17 cellular contexts compared by ENCODE assay signal in the genomic region with DNA sequence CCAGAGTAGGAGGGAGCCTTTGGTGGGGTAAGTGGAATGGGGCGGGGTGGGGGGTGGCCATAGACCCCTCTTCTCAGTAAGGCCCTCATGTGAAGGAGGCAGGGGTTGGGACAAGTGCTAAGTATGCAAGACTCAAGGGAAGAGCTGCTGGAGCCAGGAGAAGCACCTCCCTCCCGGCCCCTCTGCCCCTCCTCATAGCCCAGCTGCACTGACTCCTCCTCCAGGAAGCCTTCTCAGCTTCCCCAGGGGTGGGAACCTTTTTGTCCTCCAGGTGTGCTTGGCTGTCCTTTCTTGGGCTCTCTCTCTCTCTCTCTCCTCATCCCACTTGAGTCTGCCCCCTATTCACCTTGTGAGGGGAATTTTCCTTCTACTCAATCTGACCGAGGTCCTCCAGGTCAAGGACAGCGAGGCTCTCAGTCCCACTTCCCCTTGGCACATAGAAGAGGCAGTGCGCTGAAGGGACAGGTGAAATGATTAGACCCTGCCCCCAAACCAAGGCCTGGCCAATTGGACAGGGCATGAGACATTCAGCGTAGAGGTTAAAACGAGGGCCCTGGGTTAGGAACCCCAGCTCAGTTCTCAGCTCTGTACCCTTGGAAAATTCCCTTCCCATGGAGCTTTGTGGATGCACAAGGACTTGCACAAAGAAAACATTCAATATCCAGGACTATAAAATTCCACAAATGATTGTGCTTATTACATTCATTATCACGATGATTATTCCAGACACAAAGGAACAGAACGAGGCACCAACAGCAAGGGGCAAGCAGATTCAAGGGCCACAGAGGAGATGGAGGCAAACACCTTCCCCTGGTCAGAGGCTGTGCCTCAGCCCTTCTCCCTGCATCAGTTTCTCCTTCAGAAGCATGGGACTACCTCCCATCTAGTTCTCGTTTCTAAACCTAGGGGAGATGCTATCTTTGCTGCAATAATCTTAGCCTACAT. TPM values are rescaled to one million over a fixed set of nuclear protein-coding genes. Genes with fewer than 3 reads are reported as not detected.
DNase-seq lines count a peak whose midpoint lies in the region; ATAC-seq and TF ChIP-seq lines count a peak whose summit lies in the region.
"Had no signal": no experiment of that assay in that cellular context is flagged by ENCODE, and none has a peak within 500 bp of the region (broad histone marks: within the 10 kb centered on the region; RNA-seq: fewer than 3 reads in every experiment).

No MANE protein-coding gene starts in this region.

- H3K27me3 ChIP-seq in HUES6 (ENCODE audit: control insufficient read depth, insufficient read depth, low read length) (no peaks in the 10 kb centered on the region), duodenal mucosa (ENCODE audit: control insufficient read depth in 1 of 2, insufficient read depth in 2 of 2, low read length in 2 of 2) (no peaks in the 10 kb centered on the region), lower lobe of right lung (ENCODE audit: low read depth) (no peaks in the 10 kb centered on the region), stomach smooth muscle (ENCODE audit: control insufficient read depth in 1 of 2, insufficient read depth in 2 of 2, low read length in 2 of 2) (no peaks in the 10 kb centered on the region)
- H3K27me3 ChIP-seq: BLaER1, body of pancreas, neutrophil had no signal

- H3K9ac ChIP-seq in HUES6 (ENCODE audit: low read length) (peak overlapping the region; percentile 87), duodenal mucosa (ENCODE audit: low read depth in 1 of 2, low read length in 2 of 2) (no peak overlapping the region), stomach smooth muscle (ENCODE audit: low read length in 2 of 2) (peak overlapping the region; percentile 36 to 39)
- H3K9ac ChIP-seq: BLaER1 had no signal

- in situ Hi-C loops in GM13976 (cut with MboI; ENCODE audit: low sequenced_read_pairs, unreplicated experiment), result no loop called here

- H3K27ac ChIP-seq in HUES6 (ENCODE audit: low read depth, low read length) (peak overlapping the region; percentile 78; the same call in 1 of the 2 replicates), duodenal mucosa (ENCODE audit: low read depth, low read length) (peak overlapping the region; percentile 72), lower lobe of right lung (peak overlapping the region; percentile 84), stomach smooth muscle (ENCODE audit: low read length) (peak overlapping the region; percentile 100)
- H3K27ac ChIP-seq: BLaER1, epithelial cell of prostate, neutrophil had no signal

- DNase-seq in lower lobe of right lung (no peak), SKM-1 (lab: John Stamatoyannopoulos, UW; ENCODE audit: unreplicated experiment) (no peak), NCI-H69 (lab: John Stamatoyannopoulos, UW) (no peak), GM13976 (ENCODE audit: low spot score) (no peak)
- DNase-seq: activated CD4-positive, CD25-positive, alpha-beta regulatory T cell; activated T-cell treated with anti-CD3 and anti-CD28 coated beads, Interleukin-2, amount 50 U/mL, for 48 hours; body of pancreas; Kasumi-1; NCI-H187 had no signal

- no peak for ATAC-seq in lower lobe of right lung
- no peak for ATAC-seq in HG02938 (IDR thresholded peaks at IDR 0.05; ENCODE audit: unreplicated experiment)

- no peak overlapping the region for H3K4me3 ChIP-seq in HUES6 (ENCODE audit: low read depth, low read length)
- H3K4me3 ChIP-seq in duodenal mucosa (ENCODE audit: low read depth in 1 of 2, low read length in 2 of 2), result no peak overlapping the region
- no peak overlapping the region for H3K4me3 ChIP-seq in lower lobe of right lung
- H3K4me3 ChIP-seq in stomach smooth muscle (ENCODE audit: low read length in 2 of 2), result peak overlapping the region in 1 of 2 donors; percentile 44
- H3K4me3 ChIP-seq: BLaER1, body of pancreas had no signal

- intact Hi-C loops in lower lobe of right lung (cut with DNase I), result no loop called here

- H3K4me1 ChIP-seq in HUES6 (ENCODE audit: control insufficient read depth, insufficient read depth, low read length) (peaks cover 45% of the 10 kb centered on the region), duodenal mucosa (ENCODE audit: control insufficient read depth in 1 of 2, insufficient read depth in 2 of 2, low read length in 2 of 2) (peaks cover 9 to 15% of the 10 kb centered on the region in 2 donors), lower lobe of right lung (peaks cover 80% of the 10 kb centered on the region), stomach smooth muscle (ENCODE audit: control insufficient read depth, insufficient read depth, low read length) (peaks cover 65% of the 10 kb centered on the region)
- H3K4me1 ChIP-seq: body of pancreas had no signal

- no peak for TF ChIP-seq CTCF in lower lobe of right lung (IDR thresholded peaks at IDR 0.05)
- no peak for TF ChIP-seq CTCF in GM13976 (IDR thresholded peaks at IDR 0.05; ENCODE audit: borderline replicate concordance, control extremely low read depth, extremely low read depth, insufficient read depth, missing control alignments)

- H3K9me3 ChIP-seq in HUES6 (ENCODE audit: control insufficient read depth, insufficient read depth, low read depth, low read length) (no peaks in the 10 kb centered on the region), duodenal mucosa (ENCODE audit: control insufficient read depth in 1 of 2, low read length in 2 of 2) (no peaks in the 10 kb centered on the region), lower lobe of right lung (no peaks in the 10 kb centered on the region), stomach smooth muscle (ENCODE audit: control insufficient read depth in 2 of 2, low read length in 2 of 2) (no peaks in the 10 kb centered on the region)
- H3K9me3 ChIP-seq: BLaER1, body of pancreas, neutrophil had no signal

- H3K36me3 ChIP-seq in HUES6 (ENCODE audit: control insufficient read depth, insufficient read depth, low read length) (no peaks in the 10 kb centered on the region), duodenal mucosa (ENCODE audit: control insufficient read depth in 1 of 2, insufficient read depth in 2 of 2, low read length in 2 of 2) (peaks cover 0 to 10% of the 10 kb centered on the region in 2 donors), lower lobe of right lung (peaks cover 42% of the 10 kb centered on the region), stomach smooth muscle (ENCODE audit: control insufficient read depth in 2 of 2, insufficient read depth in 2 of 2, low read length in 2 of 2) (peaks cover 88 to 92% of the 10 kb centered on the region in 2 donors)
- H3K36me3 ChIP-seq: BLaER1, neutrophil had no signal

RNA-seq across cellular contexts. Expression of a gene that starts 45.6 kb away (rescaled TPM):
- total RNA-seq in lower lobe of right lung, result not detected
- total RNA-seq: body of pancreas, SK-MEL-5 had no signal

Comparison
In these comparisons a context has a peak if more than half of its experiments do, and no peak if none do; other contexts are left out.
1. H3K9ac ChIP-seq: peak in HUES6 (single experiment) and stomach smooth muscle (2 of 2); none in duodenal mucosa (0 of 2).
2. Peak in every context shown above with its lines, with median percentiles within 50 percentile points of each other: H3K27ac ChIP-seq.